18 cellular contexts compared by ENCODE assay signal in genomic region chr10:99524736-99525380, GRCh38. TPM values are rescaled to one million over a fixed set of nuclear protein-coding genes. Genes with fewer than 3 reads are reported as not detected.
"Had no signal": no experiment of that assay in that cellular context is flagged by ENCODE, and none has a peak within 500 bp of the region (broad histone marks: within the 10 kb centered on the region; RNA-seq: fewer than 3 reads in every experiment).

No MANE protein-coding gene starts in this region.

- DNase-seq: activated CD4-positive, alpha-beta T cell treated with anti-CD3 and anti-CD28 coated beads, Interleukin-2, amount 10 ng/mL, durations not matched to agents 7 days and 5 days; activated CD8-positive, alpha-beta memory T cell treated with anti-CD3 and anti-CD28 coated beads, Interleukin-2, amount 50 U/mL, for 4 hours; activated naive CD4-positive, alpha-beta T cell treated with anti-CD3 and anti-CD28 coated beads for 36 hours; activated T-cell treated with anti-CD3 and anti-CD28 coated beads, Interleukin-2, amount 50 U/mL, for 4 hours; anterior cingulate cortex; caudate nucleus; dorsolateral prefrontal cortex; gastrocnemius medialis; head of caudate nucleus; left lung; naive thymus-derived CD4-positive, alpha-beta T cell; pancreas; stimulated activated naive CD4-positive, alpha-beta T cell; uterus had no signal

- H3K4me3 ChIP-seq: dorsolateral prefrontal cortex, gastrocnemius medialis, left lung, uterus had no signal

- H3K27ac ChIP-seq: dorsolateral prefrontal cortex, gastrocnemius medialis, left lung, pancreas, uterus had no signal

- ATAC-seq: activated CD4-positive, CD25-positive, alpha-beta regulatory T cell treated with anti-CD3 and anti-CD28 coated beads, Interleukin-2, amount 50 U/mL, for 24 hours; activated T-cell treated with anti-CD3 and anti-CD28 coated beads, Interleukin-2, amount 50 U/mL, for 4 hours; gastrocnemius medialis; left lung; naive thymus-derived CD4-positive, alpha-beta T cell; pancreas had no signal

- H3K36me3 ChIP-seq: gastrocnemius medialis, left lung, pancreas, uterus had no signal

- H3K9me3 ChIP-seq: gastrocnemius medialis, left lung, pancreas, uterus had no signal

RNA-seq across cellular contexts. Expression of gene NKX2-3, which starts 7.9 kb away (rescaled TPM):
- total RNA-seq: activated CD4-positive, alpha-beta T cell treated with anti-CD3 and anti-CD28 coated beads, Interleukin-2, amount 10 ng/mL, durations not matched to agents 7 days and 5 days; activated naive CD4-positive, alpha-beta T cell treated with anti-CD3 and anti-CD28 coated beads for 36 hours; activated T-cell treated with anti-CD3 and anti-CD28 coated beads, Interleukin-2, amount 50 U/mL, for 4 hours; dorsolateral prefrontal cortex; gastrocnemius medialis; kidney epithelial cell; left lung; lung microvascular endothelial cell; naive thymus-derived CD4-positive, alpha-beta T cell; renal cortical epithelial cell; uterus had no signal
